In the genomic region with DNA sequence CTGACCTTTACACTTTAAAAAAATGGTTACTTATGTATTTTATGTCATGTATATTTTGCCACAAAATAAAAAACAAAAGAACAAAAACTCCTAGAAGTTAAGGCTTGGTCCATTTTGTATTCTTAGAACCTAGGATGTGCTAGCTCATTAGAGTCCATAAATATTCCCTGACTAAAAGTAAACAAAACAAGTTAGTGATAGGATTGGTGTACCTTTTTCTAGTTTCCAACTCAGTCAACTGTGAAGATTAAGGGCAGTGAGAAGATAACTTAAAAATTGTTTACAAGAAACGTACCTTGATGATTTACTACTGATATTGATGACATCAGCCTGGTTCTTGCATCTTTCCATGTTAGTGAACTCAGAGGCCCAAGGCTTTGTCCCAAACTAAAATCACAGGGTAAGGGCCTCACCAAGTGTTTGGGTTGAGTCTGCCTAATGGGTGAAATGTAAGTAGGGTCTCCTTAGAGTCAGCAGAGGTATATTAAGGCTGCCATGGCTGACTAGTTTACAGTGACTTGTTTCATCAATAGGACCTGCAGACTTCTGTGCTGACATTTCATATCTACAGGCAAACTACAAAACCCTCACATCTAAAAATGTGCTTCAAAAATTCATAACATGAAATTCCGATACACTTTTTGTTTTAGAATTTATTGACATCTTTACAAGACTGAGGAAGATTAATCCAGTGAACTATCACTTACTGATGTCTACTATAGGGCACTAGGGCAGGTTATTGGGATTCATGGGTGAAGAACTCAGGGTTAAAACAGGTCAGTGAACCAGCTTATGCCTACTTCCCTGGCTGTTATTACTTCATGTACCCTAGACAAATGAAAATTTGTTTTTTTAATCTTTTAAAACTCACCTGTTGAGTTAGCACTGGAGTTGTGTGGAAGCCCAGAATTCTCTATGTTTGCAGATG, we compare ENCODE assay signal across 12 cellular contexts. TPM values are rescaled to one million over a fixed set of nuclear protein-coding genes. Genes with fewer than 3 reads are reported as not detected.
DNase-seq lines count a peak whose midpoint lies in the region; ATAC-seq and TF ChIP-seq lines count a peak whose summit lies in the region.
"Had no signal": no experiment of that assay in that cellular context is flagged by ENCODE, and none has a peak within 500 bp of the region (broad histone marks: within the 10 kb centered on the region; RNA-seq: fewer than 3 reads in every experiment).

No MANE protein-coding gene starts in this region.

- H3K36me3 ChIP-seq in testis (ENCODE audit: low read depth, missing control alignments): no peaks in the 10 kb centered on the region

- H3K36me3 Mint-ChIP-seq in activated T-cell treated with anti-CD3 and anti-CD28 coated beads, Interleukin-2, amount 50 U/mL, for 24 hours (ENCODE audit: low read depth): peaks cover 85% of the 10 kb centered on the region
- H3K36me3 Mint-ChIP-seq in activated CD4-positive, alpha-beta memory T cell treated with anti-CD3 and anti-CD28 coated beads for 36 hours: peaks cover 71% of the 10 kb centered on the region

- POLR2A ChIA-PET in activated CD4-positive, alpha-beta memory T cell treated with anti-CD3 and anti-CD28 coated beads for 36 hours (lab: Charles Lee): interaction anchor here (1.4 kb wide), 1 partner anchor 58 kb away, joined by 4 read pairs; no protein-coding TSS in a partner anchor

- TF ChIP-seq CTCF in testis (IDR thresholded peaks at IDR 0.05): no peak

- H3K4me3 Mint-ChIP-seq in activated T-cell treated with anti-CD3 and anti-CD28 coated beads, Interleukin-2, amount 50 U/mL, for 24 hours: peak overlapping the region; percentile 92
- peak overlapping the region; percentile 33 for H3K4me3 Mint-ChIP-seq in activated CD4-positive, alpha-beta memory T cell treated with anti-CD3 and anti-CD28 coated beads for 36 hours

- no peaks in the 10 kb centered on the region for H3K27me3 Mint-ChIP-seq in activated T-cell treated with anti-CD3 and anti-CD28 coated beads, Interleukin-2, amount 50 U/mL, for 24 hours
- H3K27me3 Mint-ChIP-seq in activated CD4-positive, alpha-beta memory T cell treated with anti-CD3 and anti-CD28 coated beads for 36 hours: no peaks in the 10 kb centered on the region

- no peaks in the 10 kb centered on the region for H3K27me3 ChIP-seq in testis
- H3K27me3 ChIP-seq: Peyer's patch had no signal

- TF ChIP-seq POLR2A in testis (IDR thresholded peaks at IDR 0.05): no peak

- H3K9me3 Mint-ChIP-seq in activated T-cell treated with anti-CD3 and anti-CD28 coated beads, Interleukin-2, amount 50 U/mL, for 24 hours: peaks cover 4% of the 10 kb centered on the region
- peaks cover 10% of the 10 kb centered on the region for H3K9me3 Mint-ChIP-seq in activated CD4-positive, alpha-beta memory T cell treated with anti-CD3 and anti-CD28 coated beads for 36 hours

- intact Hi-C loops in activated CD4-positive, alpha-beta memory T cell treated with anti-CD3 and anti-CD28 coated beads for 36 hours (cut with micrococcal nuclease): loop anchor here (1.0 kb wide), 3 partner anchors 18 to 52 kb away; no protein-coding TSS in a partner anchor
- intact Hi-C loops in testis (cut with DNase I; ENCODE audit: low total_unique reads): no loop called here

- H3K4me3 ChIP-seq in testis: no peak overlapping the region
- H3K4me3 ChIP-seq: Peyer's patch had no signal

- no peaks in the 10 kb centered on the region for H3K9me3 ChIP-seq in testis
- H3K9me3 ChIP-seq: Peyer's patch had no signal

- ATAC-seq in left lobe of liver: peak; percentile 34
- ATAC-seq in GM21423 (IDR thresholded peaks at IDR 0.05; ENCODE audit: unreplicated experiment): no peak
- no peak for ATAC-seq in GM18873 (IDR thresholded peaks at IDR 0.05; ENCODE audit: low FRiP score, unreplicated experiment)

- H3K27ac ChIP-seq in testis: peak overlapping the region; percentile 48 to 92

- H3K27ac Mint-ChIP-seq in activated T-cell treated with anti-CD3 and anti-CD28 coated beads, Interleukin-2, amount 50 U/mL, for 24 hours: peak overlapping the region; percentile 84
- H3K27ac Mint-ChIP-seq in activated CD4-positive, alpha-beta memory T cell treated with anti-CD3 and anti-CD28 coated beads for 36 hours: peak overlapping the region; percentile 96

- H3K4me1 ChIP-seq in testis: peaks cover 7% of the 10 kb centered on the region

- CTCF ChIA-PET in activated CD4-positive, alpha-beta memory T cell treated with anti-CD3 and anti-CD28 coated beads for 36 hours (lab: Charles Lee): interaction anchor here (0.8 to 2.6 kb wide), 3 partner anchors 57 to 58 kb away, joined by 3 to 13 read pairs (median 3); no protein-coding TSS in a partner anchor

- H3K4me1 Mint-ChIP-seq in activated T-cell treated with anti-CD3 and anti-CD28 coated beads, Interleukin-2, amount 50 U/mL, for 24 hours (ENCODE audit: low read depth): peaks cover 75% of the 10 kb centered on the region
- H3K4me1 Mint-ChIP-seq in activated CD4-positive, alpha-beta memory T cell treated with anti-CD3 and anti-CD28 coated beads for 36 hours (ENCODE audit: low read depth): peaks cover 74% of the 10 kb centered on the region

- DNase-seq in activated T-cell treated with anti-CD3 and anti-CD28 coated beads, Interleukin-2, amount 50 U/mL, for 24 hours: no peak
- no peak for DNase-seq in activated T-cell treated with anti-CD3 and anti-CD28 coated beads, Interleukin-2, amount 50 U/mL, for 48 hours
- DNase-seq in activated CD4-positive, alpha-beta memory T cell treated with anti-CD3 and anti-CD28 coated beads for 36 hours: no peak
- DNase-seq in left lobe of liver (ENCODE audit: low spot score) (no peak), testis (no peak), SHP77 treated with DMSO at 0.1 percent for 48 hours (lab: John Stamatoyannopoulos, UW) (no peak)
- DNase-seq: EL, head of caudate nucleus, midbrain, Peyer's patch had no signal

- WGBS in testis, 2 donors: 67 to 77% methylated on average over 2 of the region's 2 CpGs

RNA-seq across cellular contexts. Expression of gene TMEM123, which starts 4.4 kb away (rescaled TPM):
- 100 to 1,000 TPM; 175 to 180 TPM for total RNA-seq in activated CD4-positive, alpha-beta memory T cell treated with anti-CD3 and anti-CD28 coated beads for 36 hours
- total RNA-seq in left lobe of liver (156 TPM), testis (100 to 1,000 TPM; 177 to 218 TPM)
- 137 TPM for polyA plus RNA-seq in testis (ENCODE audit: insufficient read depth, low read depth, low replicate concordance)
